In genomic region chr9:126965541-126966428, GRCh38 we compare ENCODE assay signal across 1 cellular context.
TF ChIP-seq lines count a peak whose summit lies in the region.

No MANE protein-coding gene starts in this region.

TF ChIP-seq in HepG2, 621 proteins besides CTCF, POLR2A, EP300 and RAD21 (continued from another document and continues in another):
- no peak for TF ChIP-seq NFAT5 (CRISPR knock-in tag; IDR thresholded peaks at IDR 0.05)
- TF ChIP-seq TOE1 (CRISPR knock-in tag; IDR thresholded peaks at IDR 0.05) = no peak
- no peak for TF ChIP-seq DMTF1 (CRISPR knock-in tag; IDR thresholded peaks at IDR 0.05)
- 0 out of 2 replicates have a peak, but pooled peaks have one; percentile 14 for TF ChIP-seq ZNF331 (CRISPR knock-in tag; IDR thresholded peaks at IDR 0.05)
- no peak for TF ChIP-seq ZNF891 (CRISPR knock-in tag; IDR thresholded peaks at IDR 0.05)
- TF ChIP-seq TEAD3 (CRISPR knock-in tag; optimal IDR thresholded peaks at IDR 0.05; ENCODE audit: borderline replicate concordance) = peak; percentile 44
- TF ChIP-seq KDM3A (CRISPR knock-in tag; IDR thresholded peaks at IDR 0.05; ENCODE audit: low read depth) = no peak
- TF ChIP-seq MAX (IDR thresholded peaks at IDR 0.05) = no peak
- no peak for TF ChIP-seq CHD4 (IDR thresholded peaks at IDR 0.05; ENCODE audit: borderline replicate concordance, low read length)
- TF ChIP-seq CREBL2 (CRISPR knock-in tag; IDR thresholded peaks at IDR 0.05; ENCODE audit: borderline replicate concordance) = no peak
- peak; percentile 30 for TF ChIP-seq XRCC5 (optimal IDR thresholded peaks at IDR 0.05; ENCODE audit: low read length)
- no peak for TF ChIP-seq SP1 (IDR thresholded peaks at IDR 0.05)
- TF ChIP-seq SP1 (CRISPR knock-in tag; IDR thresholded peaks at IDR 0.05) = no peak
- TF ChIP-seq GTF2F1 (IDR thresholded peaks at IDR 0.05; ENCODE audit: low read length) = no peak
- TF ChIP-seq KDM6A (CRISPR knock-in tag; IDR thresholded peaks at IDR 0.05; ENCODE audit: low read depth) = no peak
- TF ChIP-seq ZNF562 (CRISPR knock-in tag; IDR thresholded peaks at IDR 0.05; ENCODE audit: borderline replicate concordance) = no peak
- TF ChIP-seq PAXIP1 (CRISPR knock-in tag; conservative IDR thresholded peaks at IDR 0.05) = no peak
- no peak for TF ChIP-seq ZBTB37 (CRISPR knock-in tag; IDR thresholded peaks at IDR 0.05)
- no peak for TF ChIP-seq ZNF264 (CRISPR knock-in tag; IDR thresholded peaks at IDR 0.05)
- TF ChIP-seq ZNF687 (CRISPR knock-in tag; IDR thresholded peaks at IDR 0.05) = no peak
- TF ChIP-seq HOXA9 (CRISPR knock-in tag; IDR thresholded peaks at IDR 0.05; ENCODE audit: borderline replicate concordance) = no peak
- no peak for TF ChIP-seq NR0B2 (CRISPR knock-in tag; IDR thresholded peaks at IDR 0.05)
- peak; percentile 90 for TF ChIP-seq SMC3 (IDR thresholded peaks at IDR 0.05; ENCODE audit: low read length)
- no peak for TF ChIP-seq ZNF746 (CRISPR knock-in tag; IDR thresholded peaks at IDR 0.05)
- TF ChIP-seq ZBED4 (CRISPR knock-in tag; IDR thresholded peaks at IDR 0.05; ENCODE audit: borderline replicate concordance) = no peak
- TF ChIP-seq MEIS1 (CRISPR knock-in tag; IDR thresholded peaks at IDR 0.05; ENCODE audit: borderline replicate concordance) = no peak
- no peak for TF ChIP-seq GLI4 (CRISPR knock-in tag; IDR thresholded peaks at IDR 0.05; ENCODE audit: borderline replicate concordance)
- no peak for TF ChIP-seq ZNF558 (CRISPR knock-in tag; IDR thresholded peaks at IDR 0.05; ENCODE audit: borderline replicate concordance)
- no peak for TF ChIP-seq IRF2 (CRISPR knock-in tag; IDR thresholded peaks at IDR 0.05)
- TF ChIP-seq SMYD3 (CRISPR knock-in tag; IDR thresholded peaks at IDR 0.05) = no peak
- TF ChIP-seq ZFP41 (CRISPR knock-in tag; IDR thresholded peaks at IDR 0.05; ENCODE audit: borderline replicate concordance) = no peak
- TF ChIP-seq FOXA3 (CRISPR knock-in tag; IDR thresholded peaks at IDR 0.05) = no peak
- no peak for TF ChIP-seq ZNF350 (CRISPR knock-in tag; IDR thresholded peaks at IDR 0.05; ENCODE audit: borderline replicate concordance, low read depth)
- TF ChIP-seq RFXAP (CRISPR knock-in tag; IDR thresholded peaks at IDR 0.05; ENCODE audit: borderline replicate concordance) = no peak
- no peak for TF ChIP-seq ZNF530 (CRISPR knock-in tag; IDR thresholded peaks at IDR 0.05; ENCODE audit: low read depth)
- TF ChIP-seq ZNF251 (CRISPR knock-in tag; IDR thresholded peaks at IDR 0.05) = no peak
- no peak for TF ChIP-seq MIXL1 (CRISPR knock-in tag; IDR thresholded peaks at IDR 0.05)
- TF ChIP-seq THYN1 (CRISPR knock-in tag; IDR thresholded peaks at IDR 0.05; ENCODE audit: borderline replicate concordance, low read depth) = no peak
- no peak for TF ChIP-seq SUZ12 (IDR thresholded peaks at IDR 0.05; ENCODE audit: low read depth, low read length)
